ENCODE assay signal across 8 cellular contexts in the genomic region with DNA sequence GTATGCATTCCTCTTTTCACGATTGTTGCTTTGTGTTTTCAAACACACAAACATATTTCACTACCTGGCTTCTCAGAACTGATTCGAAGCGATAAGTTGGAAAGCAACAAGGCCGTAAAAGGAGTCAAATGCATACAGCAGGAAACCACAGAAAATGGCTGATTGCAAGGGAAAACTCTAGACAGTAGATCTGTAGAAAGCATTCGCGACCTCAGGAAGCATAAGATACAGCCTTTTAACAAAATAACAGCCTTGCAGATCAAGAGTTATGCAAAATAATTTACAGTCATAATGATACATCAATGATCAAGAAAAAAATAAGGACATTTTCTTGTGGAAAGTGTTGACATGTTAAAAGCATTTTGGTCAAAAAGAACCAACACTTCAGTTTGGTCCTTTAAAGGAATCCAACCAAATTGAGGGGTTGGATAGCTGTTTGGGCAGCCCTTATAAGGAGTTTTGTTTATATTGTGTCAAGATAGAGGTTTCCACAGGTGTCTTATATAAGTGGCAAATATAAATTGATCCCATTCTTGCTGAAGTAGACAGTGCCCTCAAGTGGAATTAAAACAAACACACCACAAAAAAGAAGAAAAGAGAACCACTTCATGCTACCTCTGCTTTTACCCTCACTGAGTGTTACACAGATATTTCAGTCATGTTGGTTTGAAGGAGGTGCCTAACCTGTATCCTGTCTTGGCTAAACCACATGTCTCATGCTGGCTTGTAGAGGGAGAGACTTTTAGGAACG. TPM values are rescaled to one million over a fixed set of nuclear protein-coding genes. Genes with fewer than 3 reads are reported as not detected.
DNase-seq lines count a peak whose midpoint lies in the region; ATAC-seq and TF ChIP-seq lines count a peak whose summit lies in the region.

No MANE protein-coding gene starts in this region.

- peak overlapping the region; percentile 92 for H3K4me3 Mint-ChIP-seq in T-helper 1 cell treated with Interleukin-12 subunit alpha and Interleukin-12 subunit beta and Interleukin-4 antibody, amounts not matched to agents 30 μg/mL and 1 μg/mL, for 36 hours
- peak overlapping the region; percentile 50 for H3K4me3 Mint-ChIP-seq in stimulated activated memory B cell treated with anti-CD40 and anti-IgM and Interleukin-4, amounts not matched to agents 10 μg/mL and 1 μg/mL and 100 μg/mL, for 72 hours

- H3K27ac ChIP-seq in foreskin keratinocyte = no peak overlapping the region

- no peaks in the 10 kb centered on the region for H3K27me3 ChIP-seq in foreskin keratinocyte

- H3K27me3 Mint-ChIP-seq in T-helper 1 cell treated with Interleukin-12 subunit alpha and Interleukin-12 subunit beta and Interleukin-4 antibody, amounts not matched to agents 30 μg/mL and 1 μg/mL, for 36 hours (ENCODE audit: low read depth) = no peaks in the 10 kb centered on the region
- H3K27me3 Mint-ChIP-seq in stimulated activated memory B cell treated with anti-CD40 and anti-IgM and Interleukin-4, amounts not matched to agents 10 μg/mL and 1 μg/mL and 100 μg/mL, for 72 hours = no peaks in the 10 kb centered on the region

- DNase-seq in CD1c-positive myeloid dendritic cell (ENCODE audit: extremely low spot score) = peak; percentile 62
- DNase-seq in foreskin keratinocyte = peak in 1 of 2 donors; percentile 44
- DNase-seq in stimulated activated CD8-positive, alpha-beta memory T cell treated with anti-CD3 and anti-CD28 coated beads, Interleukin-4, amount 100 ng/mL, for 48 hours = no peak
- no peak for DNase-seq in mucosa of gallbladder (ENCODE audit: low spot score)

- H3K4me1 Mint-ChIP-seq in T-helper 1 cell treated with Interleukin-12 subunit alpha and Interleukin-12 subunit beta and Interleukin-4 antibody, amounts not matched to agents 30 μg/mL and 1 μg/mL, for 36 hours (ENCODE audit: low read depth) = peaks cover 42% of the 10 kb centered on the region
- peaks cover 51% of the 10 kb centered on the region for H3K4me1 Mint-ChIP-seq in stimulated activated memory B cell treated with anti-CD40 and anti-IgM and Interleukin-4, amounts not matched to agents 10 μg/mL and 1 μg/mL and 100 μg/mL, for 72 hours

- ATAC-seq in GM18520 (IDR thresholded peaks at IDR 0.05; ENCODE audit: unreplicated experiment) (peak; percentile 34), HG03469 (IDR thresholded peaks at IDR 0.05; ENCODE audit: unreplicated experiment) (peak; percentile 58), foreskin keratinocyte (peak; percentile 23)
- ATAC-seq in stimulated activated memory B cell treated with anti-CD40 and anti-IgM and Interleukin-4, amounts not matched to agents 10 μg/mL and 1 μg/mL and 100 μg/mL, for 72 hours = peak; percentile 72

- peaks cover 52% of the 10 kb centered on the region for H3K36me3 Mint-ChIP-seq in T-helper 1 cell treated with Interleukin-12 subunit alpha and Interleukin-12 subunit beta and Interleukin-4 antibody, amounts not matched to agents 30 μg/mL and 1 μg/mL, for 36 hours (ENCODE audit: low read depth)
- H3K36me3 Mint-ChIP-seq in stimulated activated memory B cell treated with anti-CD40 and anti-IgM and Interleukin-4, amounts not matched to agents 10 μg/mL and 1 μg/mL and 100 μg/mL, for 72 hours = peaks cover 39% of the 10 kb centered on the region

- H3K27ac Mint-ChIP-seq in T-helper 1 cell treated with Interleukin-12 subunit alpha and Interleukin-12 subunit beta and Interleukin-4 antibody, amounts not matched to agents 30 μg/mL and 1 μg/mL, for 36 hours = peak overlapping the region; percentile 94
- peak overlapping the region; percentile 70 for H3K27ac Mint-ChIP-seq in stimulated activated memory B cell treated with anti-CD40 and anti-IgM and Interleukin-4, amounts not matched to agents 10 μg/mL and 1 μg/mL and 100 μg/mL, for 72 hours

- peaks cover 19% of the 10 kb centered on the region for H3K4me1 ChIP-seq in foreskin keratinocyte

- no peaks in the 10 kb centered on the region for H3K9me3 Mint-ChIP-seq in T-helper 1 cell treated with Interleukin-12 subunit alpha and Interleukin-12 subunit beta and Interleukin-4 antibody, amounts not matched to agents 30 μg/mL and 1 μg/mL, for 36 hours
- H3K9me3 Mint-ChIP-seq in stimulated activated memory B cell treated with anti-CD40 and anti-IgM and Interleukin-4, amounts not matched to agents 10 μg/mL and 1 μg/mL and 100 μg/mL, for 72 hours = no peaks in the 10 kb centered on the region

- peak; percentile 70 for TF ChIP-seq CTCF in foreskin keratinocyte (conservative IDR thresholded peaks at IDR 0.05)

RNA-seq across cellular contexts. Expression of gene CYLD, which starts 5.5 kb away (rescaled TPM):
- total RNA-seq in foreskin keratinocyte (30.0 and 30.6 TPM in 2 replicates), mucosa of gallbladder (38.5 TPM)
- polyA plus RNA-seq in foreskin keratinocyte = 8.6 and 9.0 TPM in 2 replicates

RNA-seq across cellular contexts. Expression of gene NOD2, which starts 54.0 kb away (rescaled TPM):
- total RNA-seq in foreskin keratinocyte (0.92 and 1.1 TPM in 2 replicates), mucosa of gallbladder (1.5 TPM)
- polyA plus RNA-seq in foreskin keratinocyte = 0.44 and 0.45 TPM in 2 replicates
